9 cellular contexts compared by ENCODE assay signal in genomic region chr13:98975822-98976261, GRCh38. TPM values are rescaled to one million over a fixed set of nuclear protein-coding genes. Genes with fewer than 3 reads are reported as not detected.
DNase-seq lines count a peak whose midpoint lies in the region; ATAC-seq, FAIRE-seq and TF ChIP-seq lines count a peak whose summit lies in the region.
"Had no signal": no experiment of that assay in that cellular context is flagged by ENCODE, and none has a peak within 500 bp of the region (broad histone marks: within the 10 kb centered on the region; RNA-seq: fewer than 3 reads in every experiment).

No MANE protein-coding gene starts in this region.

- peak overlapping the region; percentile 42 for H3K27ac Mint-ChIP-seq in stimulated activated naive CD8-positive, alpha-beta T cell treated with anti-CD3 and anti-CD28 coated beads, Interleukin-15, Interleukin-2, amounts not matched to agents 100 ng/mL and 50 ng/mL, for 24 hours

- peak overlapping the region; percentile 53 for H3K4me2 ChIP-seq in K562 (ENCODE audit: insufficient read depth, low read length)

- no peaks in the 10 kb centered on the region for H3K27me3 ChIP-seq in K562 (ENCODE audit: control insufficient read depth in 2 of 2, insufficient read depth in 2 of 2, low read length in 2 of 2)
- no peaks in the 10 kb centered on the region for H3K27me3 ChIP-seq in vagina

- H3K4me3 Mint-ChIP-seq in stimulated activated naive CD8-positive, alpha-beta T cell treated with anti-CD3 and anti-CD28 coated beads, Interleukin-15, Interleukin-2, amounts not matched to agents 100 ng/mL and 50 ng/mL, for 24 hours, result no peak overlapping the region

- H3K79me2 ChIP-seq in K562 (ENCODE audit: control insufficient read depth, insufficient read depth, low read length), result peaks cover 22% of the 10 kb centered on the region; the same call in 2 of the 3 replicates

- H3K9me3 ChIP-seq in K562 (replicated peaks; ENCODE audit: control insufficient read depth, insufficient read depth, low read depth, low read length) (no peaks in the 10 kb centered on the region), vagina (no peaks in the 10 kb centered on the region)

- no peak for TF ChIP-seq RAD21 in K562 (CRISPR knock-in tag; conservative IDR thresholded peaks at IDR 0.05 in 1 of 2, IDR thresholded peaks at IDR 0.05 in 1 of 2)

- no peaks in the 10 kb centered on the region for H4K20me1 ChIP-seq in K562 (replicated peaks; ENCODE audit: control insufficient read depth, insufficient read depth, low read length)

- no peaks in the 10 kb centered on the region; the same call in 2 of the 3 replicates for H3K36me3 ChIP-seq in K562 (ENCODE audit: control insufficient read depth, insufficient read depth, low read length)
- H3K36me3 ChIP-seq in vagina, result no peaks in the 10 kb centered on the region

- no TSS peak for BruUV-seq in K562 (replicated peaks; lab: Mats Ljungman, UMichigan)

- ATAC-seq in stimulated activated naive CD8-positive, alpha-beta T cell treated with anti-CD3 and anti-CD28 coated beads, Interleukin-15, Interleukin-2, amounts not matched to agents 100 U/mL and 50 U/mL, for 24 hours, result no peak
- ATAC-seq in K562 (peak; percentile 80), GM21786 (IDR thresholded peaks at IDR 0.05; ENCODE audit: unreplicated experiment) (no peak)

- WGBS in K562 (ENCODE audit: insufficient coverage, low coverage, missing lambda C conversion rate), result 0% methylated on average over 5 of the region's 5 CpGs

- H3K9ac ChIP-seq in K562 (ENCODE audit: insufficient read depth in 1 of 2, low read depth in 2 of 2, low read length in 2 of 2), result no peak overlapping the region

- H3K9me3 Mint-ChIP-seq in stimulated activated naive CD8-positive, alpha-beta T cell treated with anti-CD3 and anti-CD28 coated beads, Interleukin-15, Interleukin-2, amounts not matched to agents 100 ng/mL and 50 ng/mL, for 24 hours, result no peaks in the 10 kb centered on the region

- in situ Hi-C loops in K562 (cut with MboI), result no loop called here

- TF ChIP-seq POLR2A in K562 (conservative IDR thresholded peaks at IDR 0.05) (no peak), vagina (IDR thresholded peaks at IDR 0.05) (no peak)

- intact Hi-C loops in K562 (cut with micrococcal nuclease) (no loop called here), vagina (cut with DNase I) (no loop called here)

- H3K4me1 ChIP-seq in K562 (replicated peaks in 1 of 2; ENCODE audit: control insufficient read depth in 2 of 2, insufficient read depth in 2 of 2, low read length in 2 of 2) (peaks cover 21 to 45% of the 10 kb centered on the region in 2 experiments), vagina (peaks cover 31% of the 10 kb centered on the region)

- H3K4me3 ChIP-seq in K562 (no peak overlapping the region), vagina (peak overlapping the region in 1 of 2 donors; percentile 28)

- H3K27ac ChIP-seq in K562 (ENCODE audit: extremely low read depth, low read depth, low read length) (peak overlapping the region; percentile 23; the same call in 1 of the 3 replicates), vagina (peak overlapping the region; percentile 79)

- POLR2A ChIA-PET in K562 (lab: Yijun Ruan, JAX), result interaction anchor here (0.7 to 1.2 kb wide), 3 partner anchors 14 to 106 kb away, joined by 3 read pairs; no protein-coding TSS in a partner anchor

- no peak overlapping the region for H2AFZ ChIP-seq in K562 (ENCODE audit: low read depth, low read length)

- peaks cover 64% of the 10 kb centered on the region for H3K4me1 Mint-ChIP-seq in stimulated activated naive CD8-positive, alpha-beta T cell treated with anti-CD3 and anti-CD28 coated beads, Interleukin-15, Interleukin-2, amounts not matched to agents 100 ng/mL and 50 ng/mL, for 24 hours (ENCODE audit: low read depth)

- no peaks in the 10 kb centered on the region for H3K27me3 Mint-ChIP-seq in stimulated activated naive CD8-positive, alpha-beta T cell treated with anti-CD3 and anti-CD28 coated beads, Interleukin-15, Interleukin-2, amounts not matched to agents 100 ng/mL and 50 ng/mL, for 24 hours

- H3K9me1 ChIP-seq in K562 (ENCODE audit: control insufficient read depth, insufficient read depth, low read length), result peaks cover 6% of the 10 kb centered on the region

- no peak for DNase-seq in stimulated activated naive CD8-positive, alpha-beta T cell treated with anti-CD3 and anti-CD28 coated beads, Interleukin-15, Interleukin-2, amounts not matched to agents 100 U/mL and 50 U/mL, for 24 hours
- peak; percentile 66 to 80 (median 75) for DNase-seq in K562 (ENCODE audit: extremely low read depth in 1 of 4, low spot score in 3 of 4)
- peak; percentile 38 for DNase-seq in medulla oblongata (ENCODE audit: extremely low spot score)
- no peak for DNase-seq in vagina (ENCODE audit: extremely low spot score in 2 of 2)
- DNase-seq in NCI-H1930 (lab: John Stamatoyannopoulos, UW), result no peak
- DNase-seq in T1000 (lab: John Stamatoyannopoulos, UW), result no peak
- DNase-seq: NCI-H1105 had no signal

- TF ChIP-seq CTCF in K562 (IDR thresholded peaks at IDR 0.05 in 2 of 3, conservative IDR thresholded peaks at IDR 0.05 in 1 of 3; ENCODE audit: insufficient read depth in 2 of 3, low read depth in 1 of 3, low read length in 3 of 3) (no peak), vagina (IDR thresholded peaks at IDR 0.05) (no peak)

- CTCF ChIA-PET in K562 (lab: Yijun Ruan, JAX; ENCODE audit: low intra/inter-chr PET ratio), result no interaction called here

- H3K36me3 Mint-ChIP-seq in stimulated activated naive CD8-positive, alpha-beta T cell treated with anti-CD3 and anti-CD28 coated beads, Interleukin-15, Interleukin-2, amounts not matched to agents 100 ng/mL and 50 ng/mL, for 24 hours (ENCODE audit: low read depth), result no peaks in the 10 kb centered on the region

- peak; percentile 86 for TF ChIP-seq EP300 in K562 (IDR thresholded peaks at IDR 0.05; ENCODE audit: low read length)

- peak; percentile 85 for FAIRE-seq in K562 (lab: Jason Lieb, UNC)

TF ChIP-seq in K562, 482 proteins besides CTCF, POLR2A, EP300 and RAD21 (continues in another document):
- TF ChIP-seq ZNF644 (tag; IDR thresholded peaks at IDR 0.05; ENCODE audit: low read depth) (0 out of 2 replicates have a peak, but pooled peaks have one; percentile 49), ATF7 (IDR thresholded peaks at IDR 0.05) (0 out of 2 replicates have a peak, but pooled peaks have one; percentile 38), FOXP4 (CRISPR knock-in tag; IDR thresholded peaks at IDR 0.05; ENCODE audit: borderline replicate concordance) (peak; percentile 93; the same call in 1 of the 2 replicates), SOX6 (IDR thresholded peaks at IDR 0.05) (peak; percentile 89), ATF3 (IDR thresholded peaks at IDR 0.05) (peak; percentile 37; the same call in 1 of the 2 replicates), ATF3 (CRISPR knock-in tag; conservative IDR thresholded peaks at IDR 0.05) (no peak), MAZ (CRISPR knock-in tag; conservative IDR thresholded peaks at IDR 0.05 in 1 of 2, IDR thresholded peaks at IDR 0.05 in 1 of 2) (no peak; a peak in 2 of 4 replicates), FOSL1 (tag; conservative IDR thresholded peaks at IDR 0.05) (peak; percentile 30; the same call in 1 of the 2 replicates), TCFL5 (CRISPR knock-in tag; conservative IDR thresholded peaks at IDR 0.05) (no peak), SNAPC5 (CRISPR knock-in tag; IDR thresholded peaks at IDR 0.05) (no peak)

RNA-seq across cellular contexts. Expression of gene DOCK9, which starts 2.0 kb away (rescaled TPM):
- total RNA-seq in K562 (2011; cell fraction: chromatin; rRNA removed; ENCODE audit: low replicate concordance), result 36.2 and 116 TPM in 2 replicates
- 22.8 and 26.2 TPM in 2 replicates for total RNA-seq in K562 (2011; cell fraction: nucleolus; rRNA removed)
- 35.1 and 50.0 TPM in 2 replicates for total RNA-seq in K562 (2011; cell fraction: nucleoplasm; rRNA removed)
- total RNA-seq in K562 (2014; rRNA removed) (10.4 and 12.9 TPM in 2 replicates), K562 (2014; rRNA removed; fragmentation: Illumina TruSeq; extraction: Trizol) (16.7 and 18.1 TPM in 2 replicates), K562 (2015; rRNA removed; fragmentation: Illumina TruSeq; extraction: Trizol) (18.3 and 20.9 TPM in 2 replicates), K562 (2021) (19.2 and 24.8 TPM in 2 replicates), vagina (88.4 TPM)
- polyA plus RNA-seq in K562 (2011; rRNA removed) (18.5 and 25.3 TPM in 2 replicates), K562 (2014; fragmentation: Illumina TruSeq; extraction: Trizol) (20.9 and 21.2 TPM in 2 replicates), K562 (2014; fragmentation: Nextera tagmentation; extraction: Ambion mirVana) (1 to 10 TPM; 3.5 to 5.1 TPM), K562 (2014; rRNA removed) (12.4 and 18.3 TPM in 2 replicates)
- polyA plus RNA-seq in K562 (2011; cell fraction: cytosol; rRNA removed), result 11.6 and 20.0 TPM in 2 replicates
- polyA plus RNA-seq in K562 (2011; cell fraction: nucleus; rRNA removed), result 28.1 and 44.6 TPM in 2 replicates
- 15.8 and 18.9 TPM in 2 replicates for polyA plus RNA-seq in K562 (2012)
- polyA minus RNA-seq in K562 (2011; rRNA and poly(A)+ RNA removed), result 33.3 and 52.3 TPM in 2 replicates
- 15.1 and 22.1 TPM in 2 replicates for polyA minus RNA-seq in K562 (2011; cell fraction: cytosol; rRNA and poly(A)+ RNA removed)
- 43.5 and 43.9 TPM in 2 replicates for polyA minus RNA-seq in K562 (2011; cell fraction: nucleus; rRNA and poly(A)+ RNA removed)

Comparison
In these comparisons a context has a peak if more than half of its experiments do, and no peak if none do; other contexts are left out.
1. DNase-seq: peak in K562 (4 of 4) and medulla oblongata (single experiment); none in stimulated activated naive CD8-positive, alpha-beta T cell treated with anti-CD3 and anti-CD28 coated beads, Interleukin-15, Interleukin-2, amounts not matched to agents 100 U/mL and 50 U/mL, for 24 hours (single experiment), vagina (0 of 2), NCI-H1930 (0 of 2) and T1000 (single experiment).